11 cellular contexts compared by ENCODE assay signal in the genomic region with DNA sequence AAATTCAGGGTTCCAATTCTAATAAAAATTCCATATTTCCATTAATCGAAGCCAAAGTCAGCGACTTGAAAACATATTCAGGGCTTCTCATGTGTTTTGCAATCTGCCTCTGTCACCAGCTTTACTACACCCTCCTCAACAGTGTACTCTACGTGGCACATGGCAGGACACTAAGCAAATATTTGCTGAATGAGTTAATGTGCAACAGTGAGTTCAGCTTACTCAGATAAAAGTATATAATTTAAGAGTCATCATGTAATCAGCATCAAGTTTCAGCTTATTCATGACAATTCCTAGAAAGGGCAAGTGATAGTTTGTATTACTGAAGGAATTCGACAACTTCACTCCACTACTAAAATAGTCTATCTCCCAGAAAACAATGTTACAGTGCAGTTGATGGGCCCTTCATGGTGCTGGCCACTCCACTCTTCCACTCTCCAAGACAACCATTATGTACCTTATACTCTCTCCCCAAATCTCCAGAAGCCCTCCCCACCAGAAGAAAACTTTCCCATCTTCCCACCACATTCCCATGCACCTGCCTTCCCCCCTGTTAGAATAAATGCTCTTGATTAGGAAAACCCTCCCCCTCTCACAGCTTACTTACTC.
DNase-seq lines count a peak whose midpoint lies in the region; ATAC-seq and TF ChIP-seq lines count a peak whose summit lies in the region.
"Had no signal": no experiment of that assay in that cellular context is flagged by ENCODE, and none has a peak within 500 bp of the region (broad histone marks: within the 10 kb centered on the region; RNA-seq: fewer than 3 reads in every experiment).

No MANE protein-coding gene starts in this region.

- no peaks in the 10 kb centered on the region for H3K36me3 Mint-ChIP-seq in neural crest cell (ENCODE audit: low read depth)
- no peaks in the 10 kb centered on the region for H3K36me3 Mint-ChIP-seq in activated naive CD8-positive, alpha-beta T cell treated with anti-CD3 and anti-CD28 coated beads, Interleukin-2, amount 50 U/mL, for 24 hours (ENCODE audit: low read depth)
- H3K36me3 Mint-ChIP-seq: naive thymus-derived CD4-positive, alpha-beta T cell had no signal

- TF ChIP-seq CTCF in colonic mucosa (IDR thresholded peaks at IDR 0.05) (no peak), neural crest cell (conservative IDR thresholded peaks at IDR 0.05) (no peak), omental fat pad (IDR thresholded peaks at IDR 0.05) (no peak)

- no peaks in the 10 kb centered on the region for H3K9me3 Mint-ChIP-seq in neural crest cell
- H3K9me3 Mint-ChIP-seq in activated naive CD8-positive, alpha-beta T cell treated with anti-CD3 and anti-CD28 coated beads, Interleukin-2, amount 50 U/mL, for 24 hours = no peaks in the 10 kb centered on the region
- H3K9me3 Mint-ChIP-seq: naive thymus-derived CD4-positive, alpha-beta T cell had no signal

- no peaks in the 10 kb centered on the region for H3K9me3 ChIP-seq in colonic mucosa

- no peaks in the 10 kb centered on the region for H3K27me3 Mint-ChIP-seq in neural crest cell (ENCODE audit: low read depth)
- peaks cover 2% of the 10 kb centered on the region for H3K27me3 Mint-ChIP-seq in activated naive CD8-positive, alpha-beta T cell treated with anti-CD3 and anti-CD28 coated beads, Interleukin-2, amount 50 U/mL, for 24 hours

- H3K27me3 ChIP-seq in colonic mucosa = no peaks in the 10 kb centered on the region

- H3K4me3 Mint-ChIP-seq in neural crest cell = no peak overlapping the region
- no peak overlapping the region for H3K4me3 Mint-ChIP-seq in activated naive CD8-positive, alpha-beta T cell treated with anti-CD3 and anti-CD28 coated beads, Interleukin-2, amount 50 U/mL, for 24 hours
- H3K4me3 Mint-ChIP-seq: naive thymus-derived CD4-positive, alpha-beta T cell had no signal

- H3K4me1 ChIP-seq in colonic mucosa = no peaks in the 10 kb centered on the region

- H3K36me3 ChIP-seq in colonic mucosa = no peaks in the 10 kb centered on the region

- DNase-seq in ELR (ENCODE audit: low read depth) (peak; percentile 91), NCI-H460 (ENCODE audit: extremely low read depth, low read depth) (peak; percentile 71), colonic mucosa (peak; percentile 64), neural crest cell (ENCODE audit: low read depth, low spot score) (no peak), omental fat pad (ENCODE audit: low spot score) (no peak)
- no peak for DNase-seq in activated naive CD8-positive, alpha-beta T cell treated with anti-CD3 and anti-CD28 coated beads, Interleukin-2, amount 50 U/mL, for 24 hours
- DNase-seq: activated naive CD4-positive, alpha-beta T cell treated with Interleukin-2 at 50 U/mL for 16 hours; naive thymus-derived CD4-positive, alpha-beta T cell; WERI-Rb-1 had no signal

- H3K27ac Mint-ChIP-seq in neural crest cell (ENCODE audit: unreplicated experiment) = peak overlapping the region; percentile 4
- H3K27ac Mint-ChIP-seq in activated naive CD8-positive, alpha-beta T cell treated with anti-CD3 and anti-CD28 coated beads, Interleukin-2, amount 50 U/mL, for 24 hours = no peak overlapping the region

- no peak overlapping the region for H3K9ac ChIP-seq in colonic mucosa (ENCODE audit: low read depth in 2 of 2, low read length in 2 of 2)

- no peaks in the 10 kb centered on the region for H3K4me1 Mint-ChIP-seq in neural crest cell
- no peaks in the 10 kb centered on the region for H3K4me1 Mint-ChIP-seq in activated naive CD8-positive, alpha-beta T cell treated with anti-CD3 and anti-CD28 coated beads, Interleukin-2, amount 50 U/mL, for 24 hours
- H3K4me1 Mint-ChIP-seq: naive thymus-derived CD4-positive, alpha-beta T cell had no signal

- ATAC-seq in HG03159 (IDR thresholded peaks at IDR 0.05; ENCODE audit: unreplicated experiment) (no peak), omental fat pad (ENCODE audit: low FRiP score) (no peak), HG03520 (IDR thresholded peaks at IDR 0.05; ENCODE audit: unreplicated experiment) (no peak)
- no peak for ATAC-seq in activated naive CD8-positive, alpha-beta T cell treated with anti-CD3 and anti-CD28 coated beads, Interleukin-2, amount 50 U/mL, for 24 hours
- ATAC-seq: naive thymus-derived CD4-positive, alpha-beta T cell had no signal

- no peak overlapping the region for H3K27ac ChIP-seq in colonic mucosa
- H3K27ac ChIP-seq: WERI-Rb-1 had no signal

- H3K4me3 ChIP-seq in colonic mucosa = no peak overlapping the region

- intact Hi-C loops in colonic mucosa (cut with DNase I) = no loop called here

Comparison
In these comparisons a context has a peak if more than half of its experiments do, and no peak if none do; other contexts are left out.
1. DNase-seq: peak in ELR (single experiment), NCI-H460 (single experiment) and colonic mucosa (single experiment); none in neural crest cell (single experiment), omental fat pad (single experiment) and activated naive CD8-positive, alpha-beta T cell treated with anti-CD3 and anti-CD28 coated beads, Interleukin-2, amount 50 U/mL, for 24 hours (single experiment).